ENCODE assay signal across 30 cellular contexts in genomic region chr2:102190425-102191107, GRCh38. TPM values are rescaled to one million over a fixed set of nuclear protein-coding genes. Genes with fewer than 3 reads are reported as not detected.
DNase-seq lines count a peak whose midpoint lies in the region; ATAC-seq, FAIRE-seq and TF ChIP-seq lines count a peak whose summit lies in the region.
"Had no signal": no experiment of that assay in that cellular context is flagged by ENCODE, and none has a peak within 500 bp of the region (broad histone marks: within the 10 kb centered on the region; RNA-seq: fewer than 3 reads in every experiment).

No MANE protein-coding gene starts in this region.

- POLR2A ChIA-PET in naive thymus-derived CD4-positive, alpha-beta T cell (lab: Charles Lee), result no interaction called here
- POLR2A ChIA-PET in CD4-positive, alpha-beta memory T cell (lab: Charles Lee; ENCODE audit: partially characterized antibody), result no interaction called here

- peaks cover 4 to 13% (median 6%) of the 10 kb centered on the region in 7 donors for H3K4me1 Mint-ChIP-seq in naive thymus-derived CD4-positive, alpha-beta T cell
- H3K4me1 Mint-ChIP-seq in CD4-positive, alpha-beta memory T cell, result peaks cover 4 to 12% (median 7%) of the 10 kb centered on the region in 4 donors

- H3K27ac ChIP-seq in colonic mucosa, result no peak overlapping the region
- H3K27ac ChIP-seq in naive thymus-derived CD4-positive, alpha-beta T cell (ENCODE audit: low read depth, low read length), result no peak overlapping the region
- H3K27ac ChIP-seq in CD4-positive, alpha-beta memory T cell (ENCODE audit: low read depth, low read length), result no peak overlapping the region
- H3K27ac ChIP-seq: KMS-11, parathyroid adenoma, Peyer's patch, sigmoid colon, SJSA1, upper lobe of left lung had no signal

- DNase-seq in colonic mucosa (peak; percentile 22), left kidney (ENCODE audit: low read depth, low spot score) (peak; percentile 79), retina (peak; percentile 6), cortex of kidney (lab: John Stamatoyannopoulos, UW) (no peak)
- DNase-seq in naive thymus-derived CD4-positive, alpha-beta T cell, result no peak
- no peak for DNase-seq in CD4-positive, alpha-beta memory T cell
- DNase-seq: activated CD4-positive, CD25-positive, alpha-beta regulatory T cell treated with anti-CD3 and anti-CD28 coated beads, Interleukin-2, amount 50 U/mL, for 72 hours; activated CD8-positive, alpha-beta T cell treated with anti-CD3 and anti-CD28 coated beads, Interleukin-2, amount 10 ng/mL, durations not matched to agents 7 days and 5 days; activated gamma-delta T cell; CD8-positive, alpha-beta memory T cell; DMS79 treated with DMSO at 0.1 percent for 48 hours; effector memory CD8-positive, alpha-beta T cell; mesenchymal stem cell; naive B cell; NCI-H1436 treated with DMSO at 0.1 percent for 48 hours; NCI-H2107; NCI-H524; Peyer's patch; sigmoid colon; stimulated activated CD4-positive, alpha-beta T cell treated with anti-CD3 and anti-CD28 coated beads, Interleukin-15, amount 100 ng/mL, for 24 hours; T-helper 1 cell; upper lobe of left lung had no signal

- no peaks in the 10 kb centered on the region for H3K9me3 Mint-ChIP-seq in naive thymus-derived CD4-positive, alpha-beta T cell
- no peaks in the 10 kb centered on the region for H3K9me3 Mint-ChIP-seq in CD4-positive, alpha-beta memory T cell
- H3K9me3 Mint-ChIP-seq: effector memory CD8-positive, alpha-beta T cell had no signal

- H3K4me1 ChIP-seq in colonic mucosa, result no peaks in the 10 kb centered on the region
- H3K4me1 ChIP-seq in naive thymus-derived CD4-positive, alpha-beta T cell (ENCODE audit: control insufficient read depth in 2 of 2, insufficient read depth in 2 of 2, low read length in 2 of 2), result no peaks in the 10 kb centered on the region
- H3K4me1 ChIP-seq in CD4-positive, alpha-beta memory T cell (ENCODE audit: insufficient read depth, low read length), result peaks cover under 1% of the 10 kb centered on the region
- H3K4me1 ChIP-seq: SJSA1 had no signal

- intact Hi-C loops in colonic mucosa (cut with DNase I), result no loop called here
- intact Hi-C loops in naive thymus-derived CD4-positive, alpha-beta T cell (cut with micrococcal nuclease), result no loop called here
- intact Hi-C loops in CD4-positive, alpha-beta memory T cell (cut with micrococcal nuclease), result no loop called here

- no peak overlapping the region for H3K27ac Mint-ChIP-seq in naive thymus-derived CD4-positive, alpha-beta T cell
- no peak overlapping the region for H3K27ac Mint-ChIP-seq in CD4-positive, alpha-beta memory T cell
- H3K27ac Mint-ChIP-seq: activated CD8-positive, alpha-beta T cell treated with anti-CD3 and anti-CD28 coated beads, Interleukin-2, amount 10 ng/mL, durations not matched to agents 7 days and 5 days; brain; CD8-positive, alpha-beta memory T cell; effector memory CD8-positive, alpha-beta T cell; naive B cell had no signal

- no peak for TF ChIP-seq CTCF in colonic mucosa (IDR thresholded peaks at IDR 0.05)

- H3K9me3 ChIP-seq in colonic mucosa, result no peaks in the 10 kb centered on the region
- H3K9me3 ChIP-seq in naive thymus-derived CD4-positive, alpha-beta T cell (ENCODE audit: control insufficient read depth in 2 of 3, low read length in 3 of 3), result no peaks in the 10 kb centered on the region
- no peaks in the 10 kb centered on the region for H3K9me3 ChIP-seq in CD4-positive, alpha-beta memory T cell (ENCODE audit: control insufficient read depth in 1 of 2, low read length in 2 of 2)
- H3K9me3 ChIP-seq: Peyer's patch, sigmoid colon, SJSA1, upper lobe of left lung had no signal

- CTCF ChIA-PET in naive thymus-derived CD4-positive, alpha-beta T cell (lab: Charles Lee), result interaction anchor here (1.3 kb wide), 1 partner anchor 50 kb away, joined by 4 read pairs; no protein-coding TSS in a partner anchor
- CTCF ChIA-PET in CD4-positive, alpha-beta memory T cell (lab: Charles Lee; ENCODE audit: partially characterized antibody), result interaction anchor here (1.3 to 1.9 kb wide), 2 partner anchors 25 to 50 kb away, joined by 3 to 14 read pairs; no protein-coding TSS in a partner anchor

- no peaks in the 10 kb centered on the region for H3K36me3 ChIP-seq in colonic mucosa
- no peaks in the 10 kb centered on the region for H3K36me3 ChIP-seq in naive thymus-derived CD4-positive, alpha-beta T cell (ENCODE audit: control insufficient read depth in 2 of 3, insufficient read depth in 3 of 3, low read length in 3 of 3)
- no peaks in the 10 kb centered on the region for H3K36me3 ChIP-seq in CD4-positive, alpha-beta memory T cell (ENCODE audit: insufficient read depth, low read length)
- H3K36me3 ChIP-seq: Peyer's patch, sigmoid colon, SJSA1, upper lobe of left lung had no signal

- peaks cover 11 to 37% (median 27%) of the 10 kb centered on the region in 5 donors for H3K27me3 Mint-ChIP-seq in naive thymus-derived CD4-positive, alpha-beta T cell
- peaks cover 4 to 8% of the 10 kb centered on the region in 2 donors for H3K27me3 Mint-ChIP-seq in CD4-positive, alpha-beta memory T cell

- ATAC-seq in HG03354 (IDR thresholded peaks at IDR 0.05; ENCODE audit: poor library complexity, severe bottlenecking, unreplicated experiment), result no peak
- ATAC-seq in naive thymus-derived CD4-positive, alpha-beta T cell, result no peak
- ATAC-seq: activated CD8-positive, alpha-beta T cell treated with anti-CD3 and anti-CD28 coated beads, Interleukin-2, amount 10 ng/mL, durations not matched to agents 7 days and 5 days; effector memory CD8-positive, alpha-beta T cell had no signal

- no peak overlapping the region for H3K4me3 ChIP-seq in colonic mucosa
- no peak overlapping the region for H3K4me3 ChIP-seq in naive thymus-derived CD4-positive, alpha-beta T cell (ENCODE audit: low read length)
- H3K4me3 ChIP-seq in CD4-positive, alpha-beta memory T cell (ENCODE audit: low read length in 2 of 2), result no peak overlapping the region
- H3K4me3 ChIP-seq: Peyer's patch, sigmoid colon, SJSA1, upper lobe of left lung had no signal

- no peaks in the 10 kb centered on the region for H3K27me3 ChIP-seq in colonic mucosa
- no peaks in the 10 kb centered on the region for H3K27me3 ChIP-seq in naive thymus-derived CD4-positive, alpha-beta T cell (ENCODE audit: control insufficient read depth in 2 of 2, insufficient read depth in 2 of 2, low read length in 2 of 2)
- no peaks in the 10 kb centered on the region for H3K27me3 ChIP-seq in CD4-positive, alpha-beta memory T cell (ENCODE audit: insufficient read depth, low read length)
- H3K27me3 ChIP-seq: Peyer's patch, SJSA1, upper lobe of left lung had no signal

- peaks cover 0 to 4% (median 0%) of the 10 kb centered on the region in 5 donors for H3K36me3 Mint-ChIP-seq in naive thymus-derived CD4-positive, alpha-beta T cell
- H3K36me3 Mint-ChIP-seq in CD4-positive, alpha-beta memory T cell, result no peaks in the 10 kb centered on the region
- H3K36me3 Mint-ChIP-seq: brain; CD8-positive, alpha-beta memory T cell; naive B cell had no signal

- H3K9ac ChIP-seq in colonic mucosa (ENCODE audit: low read depth in 2 of 2, low read length in 2 of 2), result no peak overlapping the region
- H3K9ac ChIP-seq: KMS-11, parathyroid adenoma had no signal

- H3K4me3 Mint-ChIP-seq in naive thymus-derived CD4-positive, alpha-beta T cell, result no peak overlapping the region
- H3K4me3 Mint-ChIP-seq in CD4-positive, alpha-beta memory T cell, result no peak overlapping the region
- H3K4me3 Mint-ChIP-seq: activated CD8-positive, alpha-beta T cell treated with anti-CD3 and anti-CD28 coated beads, Interleukin-2, amount 10 ng/mL, durations not matched to agents 7 days and 5 days; brain; CD8-positive, alpha-beta memory T cell; effector memory CD8-positive, alpha-beta T cell; naive B cell had no signal

- peak; percentile 42 for FAIRE-seq in G401.6 (lab: Jason Lieb, UNC)
- FAIRE-seq: keratinocyte had no signal

RNA-seq across cellular contexts. Expression of gene IL1RL2, which starts 3.7 kb away (rescaled TPM):
- 1 to 10 TPM; 1.9 to 2.8 TPM for total RNA-seq in colonic mucosa
- under 1 TPM in 2 of 5 experiments, not detected in 3; 0.15 to 0.21 TPM for total RNA-seq in naive thymus-derived CD4-positive, alpha-beta T cell
- not detected for polyA plus RNA-seq in naive thymus-derived CD4-positive, alpha-beta T cell
- under 1 TPM in 1 of 2 experiments, not detected in 1; 0.23 TPM for total RNA-seq in CD4-positive, alpha-beta memory T cell
- polyA plus RNA-seq in CD4-positive, alpha-beta memory T cell, result not detected
- total RNA-seq: activated CD8-positive, alpha-beta T cell treated with anti-CD3 and anti-CD28 coated beads, Interleukin-2, amount 10 ng/mL, durations not matched to agents 7 days and 5 days; H4; SJSA1 had no signal
- polyA plus RNA-seq: CD8-positive, alpha-beta memory T cell had no signal

RNA-seq across cellular contexts. Expression of gene IL1R1, which starts 48.0 kb away (rescaled TPM):
- total RNA-seq in colonic mucosa, result 10 to 100 TPM; 13.9 to 23.9 TPM
- total RNA-seq in naive thymus-derived CD4-positive, alpha-beta T cell, result 1 to 10 TPM in 1 of 5 experiments, under 1 TPM in 4; 0.17 to 1.5 (median 0.54) TPM
- not detected for polyA plus RNA-seq in naive thymus-derived CD4-positive, alpha-beta T cell
- total RNA-seq in CD4-positive, alpha-beta memory T cell, result 1 to 10 TPM in 1 of 2 experiments, under 1 TPM in 1; 0.86 to 1.0 TPM
- polyA plus RNA-seq in CD4-positive, alpha-beta memory T cell, result 1 to 10 TPM; 1.2 to 2.6 TPM
- total RNA-seq: activated CD8-positive, alpha-beta T cell treated with anti-CD3 and anti-CD28 coated beads, Interleukin-2, amount 10 ng/mL, durations not matched to agents 7 days and 5 days had no signal

Comparison
In these comparisons a context has a peak if more than half of its experiments do, and no peak if none do; other contexts are left out.
1. DNase-seq: peak in colonic mucosa (single experiment), left kidney (single experiment) and retina (single experiment); none in naive thymus-derived CD4-positive, alpha-beta T cell (0 of 9), cortex of kidney (single experiment) and CD4-positive, alpha-beta memory T cell (0 of 5).
2. RNA of gene IL1R1, which starts 48.0 kb away (total RNA-seq): 13.9 to 23.9 TPM in colonic mucosa; 0.86 to 1.0 TPM in CD4-positive, alpha-beta memory T cell and 0.17 to 1.5 TPM in naive thymus-derived CD4-positive, alpha-beta T cell; every median in the first group is over 4 times any median in the second.